In the genomic region with DNA sequence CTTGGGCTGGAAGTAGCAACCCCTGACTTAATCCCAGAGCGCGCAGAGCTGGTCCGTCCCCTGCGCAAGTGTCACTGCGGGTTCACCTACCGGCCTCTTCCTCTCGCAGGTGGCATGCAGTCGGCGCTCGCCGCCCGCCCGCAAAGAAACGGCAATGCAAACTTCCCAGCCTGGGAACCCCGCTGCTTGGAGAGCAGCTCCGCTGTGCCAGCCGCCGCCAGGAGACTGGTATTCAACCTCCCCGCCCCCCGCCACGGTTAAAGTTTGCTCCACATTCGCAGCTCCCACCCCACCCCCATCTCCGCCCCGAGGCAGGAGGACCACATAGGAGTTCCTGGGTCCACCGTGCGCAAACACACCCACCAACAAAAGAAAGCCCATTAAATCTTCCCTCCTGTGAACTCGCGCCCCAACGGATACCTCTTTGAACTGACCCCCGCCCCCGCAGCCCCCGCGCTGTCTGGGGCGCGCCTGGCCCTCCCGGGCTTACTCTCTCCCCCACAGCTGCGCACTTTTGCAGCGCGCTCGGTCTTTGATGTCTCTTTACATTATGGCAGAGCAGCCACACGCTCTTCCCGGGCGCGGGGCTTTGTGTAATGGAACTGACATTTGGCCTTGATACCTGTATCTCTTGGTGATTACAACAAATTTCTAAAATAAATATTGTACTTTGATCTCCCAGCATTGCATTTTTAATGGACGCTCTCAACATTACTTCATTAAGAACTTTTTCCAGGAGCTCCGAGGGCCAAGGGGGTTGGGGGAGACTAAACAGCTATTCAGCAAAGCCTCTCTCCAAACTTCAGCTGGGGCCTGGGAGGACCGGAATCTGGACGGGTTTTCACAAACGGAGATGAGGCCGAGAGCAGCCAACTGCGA, we compare ENCODE assay signal across 13 cellular contexts. TPM values are rescaled to one million over a fixed set of nuclear protein-coding genes. Genes with fewer than 3 reads are reported as not detected.
DNase-seq lines count a peak whose midpoint lies in the region; ATAC-seq and TF ChIP-seq lines count a peak whose summit lies in the region.
"Had no signal": no experiment of that assay in that cellular context is flagged by ENCODE, and none has a peak within 500 bp of the region (broad histone marks: within the 10 kb centered on the region; RNA-seq: fewer than 3 reads in every experiment).

No MANE protein-coding gene starts in this region.

- H3K9me3 ChIP-seq in CD8-positive, alpha-beta memory T cell (ENCODE audit: low read length) = no peaks in the 10 kb centered on the region
- H3K9me3 ChIP-seq in HEK293 (ENCODE audit: control insufficient read depth, insufficient read depth, low read depth, low read length) = no peaks in the 10 kb centered on the region
- H3K9me3 ChIP-seq: prostate gland had no signal

- peaks cover 26% of the 10 kb centered on the region for H3K4me1 ChIP-seq in CD8-positive, alpha-beta memory T cell (ENCODE audit: insufficient read depth, low read length)
- H3K4me1 ChIP-seq in HEK293 (ENCODE audit: control insufficient read depth, insufficient read depth, low read length) = no peaks in the 10 kb centered on the region
- H3K4me1 ChIP-seq: prostate gland had no signal

- H3K27me3 ChIP-seq in CD8-positive, alpha-beta memory T cell (ENCODE audit: insufficient read depth, low read length, poor library complexity, severe bottlenecking) = peaks cover 28% of the 10 kb centered on the region

- no peak overlapping the region for H3K4me3 ChIP-seq in CD8-positive, alpha-beta memory T cell (ENCODE audit: low read length)
- H3K4me3 ChIP-seq in HEK293 (ENCODE audit: low read depth, low read length) = peak overlapping the region; percentile 32

- CTCF ChIA-PET in CD8-positive, alpha-beta memory T cell (lab: Charles Lee) = no interaction called here
- CTCF ChIA-PET in HEK293 (lab: Yijun Ruan, JAX) = interaction anchor here (0.6 to 1.8 kb wide), 4 partner anchors 101 to 342 kb away, joined by 3 to 6 read pairs (median 4); no protein-coding TSS in a partner anchor
- CTCF ChIA-PET in activated CD8-positive, alpha-beta T cell treated with anti-CD3 and anti-CD28 coated beads for 36 hours (lab: Charles Lee) = interaction anchor here (1.1 to 3.7 kb wide), 7 partner anchors 12 to 388 kb away, joined by 3 to 15 read pairs (median 5); partner anchors contain the start of gene GAD1

- peaks cover 0 to 2% (median 0%) of the 10 kb centered on the region in 5 donors for H3K9me3 Mint-ChIP-seq in CD8-positive, alpha-beta memory T cell
- no peaks in the 10 kb centered on the region for H3K9me3 Mint-ChIP-seq in activated CD8-positive, alpha-beta T cell treated with anti-CD3 and anti-CD28 coated beads for 36 hours

- POLR2A ChIA-PET in CD8-positive, alpha-beta memory T cell (lab: Charles Lee) = no interaction called here
- POLR2A ChIA-PET in HEK293 (lab: Yijun Ruan, JAX) = interaction anchor here (0.7 to 1.4 kb wide), 2 partner anchors 58 to 105 kb away, joined by 4 read pairs; partner anchors contain the start of genes ERICH2 and GAD1
- POLR2A ChIA-PET in activated CD8-positive, alpha-beta T cell treated with anti-CD3 and anti-CD28 coated beads for 36 hours (lab: Charles Lee) = no interaction called here

- H3K4me3 Mint-ChIP-seq in CD8-positive, alpha-beta memory T cell = peak overlapping the region in 6 of 7 donors; percentile 4 to 76 (median 32)
- no peak overlapping the region for H3K4me3 Mint-ChIP-seq in activated CD8-positive, alpha-beta T cell treated with anti-CD3 and anti-CD28 coated beads for 36 hours

- intact Hi-C loops in activated CD8-positive, alpha-beta T cell treated with anti-CD3 and anti-CD28 coated beads for 36 hours (cut with micrococcal nuclease) = loop anchor here (5.0 kb wide), 1 partner anchor 60 kb away; the partner anchor contains the start of gene ERICH2

- peaks cover 50 to 67% of the 10 kb centered on the region in 2 donors for H3K27me3 Mint-ChIP-seq in CD8-positive, alpha-beta memory T cell
- peaks cover 68% of the 10 kb centered on the region for H3K27me3 Mint-ChIP-seq in activated CD8-positive, alpha-beta T cell treated with anti-CD3 and anti-CD28 coated beads for 36 hours

- H3K27ac ChIP-seq in CD8-positive, alpha-beta memory T cell (ENCODE audit: low read depth, low read length) = no peak overlapping the region
- no peak overlapping the region; the same call in 1 of the 2 replicates for H3K27ac ChIP-seq in HEK293 (ENCODE audit: extremely low read depth, low read depth, low read length)
- H3K27ac ChIP-seq: prostate gland, VCaP had no signal

- peaks cover 16 to 42% (median 36%) of the 10 kb centered on the region in 3 donors for H3K4me1 Mint-ChIP-seq in CD8-positive, alpha-beta memory T cell
- peaks cover 35% of the 10 kb centered on the region for H3K4me1 Mint-ChIP-seq in activated CD8-positive, alpha-beta T cell treated with anti-CD3 and anti-CD28 coated beads for 36 hours (ENCODE audit: low read depth)

- no peak for ATAC-seq in activated CD8-positive, alpha-beta T cell treated with anti-CD3 and anti-CD28 coated beads for 36 hours
- ATAC-seq in GM19035 (IDR thresholded peaks at IDR 0.05; ENCODE audit: unreplicated experiment) = no peak

- DNase-seq in CD8-positive, alpha-beta memory T cell = peak in 1 of 5 donors; percentile 9
- peak; percentile 17 for DNase-seq in activated CD8-positive, alpha-beta T cell treated with anti-CD3 and anti-CD28 coated beads for 36 hours
- peak; percentile 77 for DNase-seq in islet precursor cell
- no peak for DNase-seq in C1 segment of cervical spinal cord (lab: John Stamatoyannopoulos, UW)
- no peak for DNase-seq in NCI-H1694 (lab: John Stamatoyannopoulos, UW)
- DNase-seq in DMS53 treated with DMSO at 0.1 percent for 48 hours (lab: John Stamatoyannopoulos, UW; ENCODE audit: unreplicated experiment) = no peak
- DNase-seq: cerebellar nuclear complex, DND-41, NCI-H187 treated with DMSO at 0.1 percent for 48 hours had no signal

- H3K36me3 ChIP-seq in CD8-positive, alpha-beta memory T cell (ENCODE audit: insufficient read depth, low read length) = no peaks in the 10 kb centered on the region
- peaks cover 0 to 1% of the 10 kb centered on the region in 2 experiments; a peak in 1 of 3 replicates for H3K36me3 ChIP-seq in HEK293 (ENCODE audit: control insufficient read depth in 2 of 2, insufficient read depth in 1 of 2, low read length in 2 of 2)
- H3K36me3 ChIP-seq: prostate gland had no signal

- H3K36me3 Mint-ChIP-seq in CD8-positive, alpha-beta memory T cell = no peaks in the 10 kb centered on the region
- no peaks in the 10 kb centered on the region for H3K36me3 Mint-ChIP-seq in activated CD8-positive, alpha-beta T cell treated with anti-CD3 and anti-CD28 coated beads for 36 hours (ENCODE audit: low read depth)

- no peak for TF ChIP-seq CTCF in HEK293 (tag by site-specific recombination; IDR thresholded peaks at IDR 0.05)
- no peak for TF ChIP-seq CTCF in activated CD8-positive, alpha-beta T cell treated with anti-CD3 and anti-CD28 coated beads for 36 hours (IDR thresholded peaks at IDR 0.05)

- no peak overlapping the region for H3K27ac Mint-ChIP-seq in CD8-positive, alpha-beta memory T cell
- H3K27ac Mint-ChIP-seq in activated CD8-positive, alpha-beta T cell treated with anti-CD3 and anti-CD28 coated beads for 36 hours = no peak overlapping the region

TF ChIP-seq in HEK293, 187 proteins besides CTCF, POLR2A, EP300 and RAD21 (continues in another document):
- TF ChIP-seq ZNF555 (tag by site-specific recombination; conservative IDR thresholded peaks at IDR 0.05) = no peak
- no peak for TF ChIP-seq ZNF521 (tag by site-specific recombination; IDR thresholded peaks at IDR 0.05)
- peak; percentile 48; the same call in 1 of the 2 replicates for TF ChIP-seq ZNF398 (tag by site-specific recombination; IDR thresholded peaks at IDR 0.05)
- no peak for TF ChIP-seq ZBTB10 (tag by site-specific recombination; IDR thresholded peaks at IDR 0.05)

RNA-seq across cellular contexts. Expression of gene SP5, which starts 3.1 kb away (rescaled TPM):
- total RNA-seq in CD8-positive, alpha-beta memory T cell = not detected
- not detected for polyA plus RNA-seq in CD8-positive, alpha-beta memory T cell
- total RNA-seq in activated CD8-positive, alpha-beta T cell treated with anti-CD3 and anti-CD28 coated beads for 36 hours = not detected

RNA-seq across cellular contexts. Expression of gene ERICH2, which starts 58.2 kb away (rescaled TPM):
- total RNA-seq in CD8-positive, alpha-beta memory T cell = not detected
- polyA plus RNA-seq in CD8-positive, alpha-beta memory T cell = not detected
- total RNA-seq in activated CD8-positive, alpha-beta T cell treated with anti-CD3 and anti-CD28 coated beads for 36 hours = not detected

Comparison
In these comparisons a context has a peak if more than half of its experiments do, and no peak if none do; other contexts are left out.
1. DNase-seq: peak in activated CD8-positive, alpha-beta T cell treated with anti-CD3 and anti-CD28 coated beads for 36 hours (single experiment) and islet precursor cell (single experiment); none in C1 segment of cervical spinal cord (0 of 14), NCI-H1694 (single experiment) and DMS53 treated with DMSO at 0.1 percent for 48 hours (single experiment).